ENCODE assay signal across 15 cellular contexts in genomic region chr9:69834056-69834455, GRCh38. TPM values are rescaled to one million over a fixed set of nuclear protein-coding genes. Genes with fewer than 3 reads are reported as not detected.
"Had no signal": no experiment of that assay in that cellular context is flagged by ENCODE, and none has a peak within 500 bp of the region (broad histone marks: within the 10 kb centered on the region; RNA-seq: fewer than 3 reads in every experiment).

No MANE protein-coding gene starts in this region.

- H3K9me3 Mint-ChIP-seq: naive B cell, T-cell had no signal

- H3K9ac ChIP-seq: parathyroid adenoma had no signal

- DNase-seq: activated CD4-positive, CD25-positive, alpha-beta regulatory T cell; activated CD8-positive, alpha-beta memory T cell treated with anti-CD3 and anti-CD28 coated beads for 24 hours; activated T-cell treated with anti-CD3 and anti-CD28 coated beads, Interleukin-2, amount 50 U/mL, for 1 hour; caudate nucleus; colonic mucosa; effector CD4-positive, alpha-beta T cell; gastrocnemius medialis; heart right ventricle; naive B cell; small intestine; T-cell; tibial artery; uterus had no signal

- H2AFZ ChIP-seq: parathyroid adenoma had no signal

- H3K36me3 Mint-ChIP-seq: naive B cell, T-cell had no signal

- H3K36me3 ChIP-seq: colonic mucosa, gastrocnemius medialis, heart right ventricle, tibial artery, uterus had no signal

- H3K27me3 Mint-ChIP-seq: T-cell had no signal

- H3K27me3 ChIP-seq: colonic mucosa, gastrocnemius medialis, heart right ventricle, tibial artery, uterus had no signal

- H3K9me3 ChIP-seq: colonic mucosa, gastrocnemius medialis, heart right ventricle, tibial artery, uterus had no signal

- ATAC-seq: gastrocnemius medialis, heart right ventricle had no signal

- H3K4me1 ChIP-seq: colonic mucosa, gastrocnemius medialis, heart right ventricle, parathyroid adenoma, tibial artery, uterus had no signal

- H3K79me2 ChIP-seq: parathyroid adenoma had no signal

- H3K4me3 Mint-ChIP-seq: naive B cell had no signal

- H3K27ac Mint-ChIP-seq: naive B cell had no signal

- H3K4me3 ChIP-seq: colonic mucosa, gastrocnemius medialis, heart right ventricle, tibial artery, uterus had no signal

- H3K27ac ChIP-seq: colonic mucosa, gastrocnemius medialis, heart right ventricle, parathyroid adenoma, tibial artery, uterus had no signal

- H3K4me1 Mint-ChIP-seq: naive B cell had no signal

RNA-seq across cellular contexts. Expression of gene CFAP95, which starts 13.4 kb away (rescaled TPM):
- total RNA-seq: gastrocnemius medialis, lung microvascular endothelial cell, T-cell had no signal
